Comparison of ENCODE assay signal across 22 cellular contexts in the genomic region with DNA sequence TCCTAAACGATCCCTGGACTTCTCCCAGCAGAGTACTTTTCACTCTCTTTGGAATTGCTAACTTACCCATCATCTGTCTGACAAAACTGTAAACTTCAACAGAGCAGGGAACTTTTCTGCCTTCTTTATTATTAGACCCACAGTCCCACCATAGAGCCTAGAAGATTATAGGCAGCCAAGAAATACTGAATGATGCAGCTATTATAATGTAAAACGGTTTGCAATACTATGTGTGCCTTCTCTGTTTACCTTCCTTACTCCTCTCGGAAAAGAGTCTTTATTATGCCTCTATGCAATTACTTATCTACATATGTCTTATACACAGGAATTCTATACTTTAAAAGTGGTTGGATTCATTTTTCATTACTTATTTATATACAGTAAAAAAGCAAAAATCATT. TPM values are rescaled to one million over a fixed set of nuclear protein-coding genes. Genes with fewer than 3 reads are reported as not detected.
DNase-seq lines count a peak whose midpoint lies in the region; ATAC-seq, FAIRE-seq and TF ChIP-seq lines count a peak whose summit lies in the region.
"Had no signal": no experiment of that assay in that cellular context is flagged by ENCODE, and none has a peak within 500 bp of the region (broad histone marks: within the 10 kb centered on the region; RNA-seq: fewer than 3 reads in every experiment).

No MANE protein-coding gene starts in this region.

- H2AFZ ChIP-seq in GM23338 (no peak overlapping the region), GM12878 (ENCODE audit: control insufficient read depth, low read depth, low read length) (no peak overlapping the region)

- no peaks in the 10 kb centered on the region for H3K36me3 ChIP-seq in GM23338 (ENCODE audit: insufficient read depth)
- peaks cover 4% of the 10 kb centered on the region; the same call in 1 of the 2 replicates for H3K36me3 ChIP-seq in HUES6 (ENCODE audit: control insufficient read depth, insufficient read depth, low read length)
- peaks cover 0 to 2% of the 10 kb centered on the region in 2 experiments; a peak in 1 of 4 replicates for H3K36me3 ChIP-seq in GM12878 (ENCODE audit: control insufficient read depth in 2 of 2, insufficient read depth in 2 of 2, low read length in 1 of 2)
- no peaks in the 10 kb centered on the region for H3K36me3 ChIP-seq in iPS DF 6.9 (ENCODE audit: control insufficient read depth, insufficient read depth, low read length)
- H3K36me3 ChIP-seq in pancreas = no peaks in the 10 kb centered on the region

- peak overlapping the region; percentile 19; the same call in 1 of the 3 replicates for H3K4me3 Mint-ChIP-seq in GM23338
- H3K4me3 Mint-ChIP-seq: B cell; CD4-positive, CD25-positive, alpha-beta regulatory T cell; CD8-positive, alpha-beta T cell; HFFc6 had no signal

- H3K27ac Mint-ChIP-seq in GM23338 = peak overlapping the region; percentile 84
- H3K27ac Mint-ChIP-seq: B cell; CD8-positive, alpha-beta T cell; HFFc6 had no signal

- H3K4me3 ChIP-seq in GM23338 (0 out of 2 replicates have a peak overlapping the region, but pooled peaks have one; percentile 6), HUES6 (ENCODE audit: low read depth, low read length) (no peak overlapping the region), GM12878 (no peak overlapping the region), iPS DF 6.9 (ENCODE audit: low read length) (no peak overlapping the region), pancreas (no peak overlapping the region)
- H3K4me3 ChIP-seq: BLaER1, HAP-1 had no signal

- H3K36me3 Mint-ChIP-seq in GM23338 (ENCODE audit: low read depth) = no peaks in the 10 kb centered on the region; the same call in 2 of the 3 replicates

- no peaks in the 10 kb centered on the region for H4K20me1 ChIP-seq in GM23338 (replicated peaks; ENCODE audit: insufficient read depth)
- no peaks in the 10 kb centered on the region for H4K20me1 ChIP-seq in GM12878 (ENCODE audit: control insufficient read depth, insufficient read depth)
- H4K20me1 ChIP-seq: BLaER1 had no signal

- no peak for TF ChIP-seq RAD21 in GM12878 (IDR thresholded peaks at IDR 0.05; ENCODE audit: insufficient read depth, low read depth, low read length)

- H3K9ac ChIP-seq in HUES6 (ENCODE audit: low read length) (no peak overlapping the region), GM12878 (ENCODE audit: control insufficient read depth, insufficient read depth, low read length) (no peak overlapping the region)
- H3K9ac ChIP-seq: BLaER1 had no signal

- no peaks in the 10 kb centered on the region for H3K9me2 ChIP-seq in GM23338 (ENCODE audit: insufficient read depth)

- peaks cover 2% of the 10 kb centered on the region for H3K27me3 Mint-ChIP-seq in GM23338 (ENCODE audit: insufficient read depth, low read depth, poor library complexity)
- H3K27me3 Mint-ChIP-seq: B cell; CD4-positive, CD25-positive, alpha-beta regulatory T cell had no signal

- no peak for FAIRE-seq in GM12878 (lab: Jason Lieb, UNC)
- no peak for FAIRE-seq in pancreas (lab: Jason Lieb, UNC)
- FAIRE-seq: A204.1, GM12891 had no signal

- TSS peak; percentile 6 for BruUV-seq in GM12878 (replicated peaks; lab: Mats Ljungman, UMichigan)

- H3K9me3 ChIP-seq in HUES6 (ENCODE audit: control insufficient read depth, insufficient read depth, low read depth, low read length) = no peaks in the 10 kb centered on the region
- H3K9me3 ChIP-seq in GM12878 (replicated peaks; ENCODE audit: control insufficient read depth, insufficient read depth, low read length) = no peaks in the 10 kb centered on the region
- H3K9me3 ChIP-seq in iPS DF 6.9 (ENCODE audit: control insufficient read depth, insufficient read depth, low read length) = no peaks in the 10 kb centered on the region
- H3K9me3 ChIP-seq in pancreas = no peaks in the 10 kb centered on the region
- H3K9me3 ChIP-seq: BLaER1, Caco-2, HAP-1 had no signal

- 97% methylated on average over 3 of the region's 3 CpGs for WGBS in GM12878 (ENCODE audit: insufficient coverage, insufficient replicate concordance, low lambda C conversion rate, missing lambda C conversion rate)
- no CpG with 5 or more reads among the region's 3 CpGs for WGBS in iPS DF 6.9 (ENCODE audit: insufficient coverage, insufficient read length)
- 84 to 85% methylated on average over 3 of the region's 3 CpGs for WGBS in pancreas, 2 donors

- TF ChIP-seq CTCF in GM23338 (conservative IDR thresholded peaks at IDR 0.05; ENCODE audit: low read depth in 2 of 2) = no peak
- no peak for TF ChIP-seq CTCF in GM12878 (IDR thresholded peaks at IDR 0.05 in 2 of 3, conservative IDR thresholded peaks at IDR 0.05 in 1 of 3; ENCODE audit: control insufficient read depth in 2 of 3, extremely low read depth in 1 of 3, insufficient read depth in 1 of 3, low read depth in 3 of 3, low read length in 3 of 3)
- no peak for TF ChIP-seq CTCF in pancreas (IDR thresholded peaks at IDR 0.05)

- intact Hi-C loops in GM12878 (cut with micrococcal nuclease; ENCODE audit: unreplicated experiment) = loop anchor here (10.0 kb wide), 1 partner anchor 227 kb away; no protein-coding TSS in a partner anchor
- intact Hi-C loops in pancreas (cut with DNase I) = no loop called here

- DNase-seq in GM23338 (ENCODE audit: low spot score) (no peak), GM12878 (ENCODE audit: low read depth, low spot score) (no peak), iPS DF 6.9 (ENCODE audit: low read depth, low spot score) (no peak), DMS79 treated with DMSO at 0.1 percent for 48 hours (lab: John Stamatoyannopoulos, UW) (no peak), pancreas (no peak)
- DNase-seq: CD4-positive, CD25-positive, alpha-beta regulatory T cell; CD8-positive, alpha-beta T cell; DMS153; EL; GDM1; HFFc6 had no signal

- H3K27me3 ChIP-seq in GM23338 (ENCODE audit: insufficient read depth) = no peaks in the 10 kb centered on the region
- H3K27me3 ChIP-seq in HUES6 (ENCODE audit: control insufficient read depth, insufficient read depth, low read length) = no peaks in the 10 kb centered on the region
- no peaks in the 10 kb centered on the region for H3K27me3 ChIP-seq in GM12878 (replicated peaks in 1 of 2; ENCODE audit: control insufficient read depth in 2 of 2, insufficient read depth in 2 of 2, low read length in 1 of 2)
- no peaks in the 10 kb centered on the region for H3K27me3 ChIP-seq in iPS DF 6.9 (ENCODE audit: control insufficient read depth, insufficient read depth, low read length)
- H3K27me3 ChIP-seq in pancreas = no peaks in the 10 kb centered on the region
- H3K27me3 ChIP-seq: BLaER1 had no signal

- H3K27ac ChIP-seq in GM23338 (ENCODE audit: low read depth) = peak overlapping the region; percentile 35
- 0 out of 2 replicates have a peak overlapping the region, but pooled peaks have one; percentile 1 for H3K27ac ChIP-seq in HUES6 (ENCODE audit: low read depth, low read length)
- H3K27ac ChIP-seq in GM12878 (ENCODE audit: control insufficient read depth, insufficient read depth) = no peak overlapping the region
- H3K27ac ChIP-seq in iPS DF 6.9 (ENCODE audit: low read length) = peak overlapping the region; percentile 64
- H3K27ac ChIP-seq in pancreas = no peak overlapping the region
- H3K27ac ChIP-seq: 22Rv1, BLaER1, C4-2B had no signal

- H3K4me1 ChIP-seq in GM23338 (ENCODE audit: insufficient read depth) (peaks cover 46% of the 10 kb centered on the region), HUES6 (ENCODE audit: control insufficient read depth, insufficient read depth, low read length) (peaks cover 37% of the 10 kb centered on the region), GM12878 (ENCODE audit: control insufficient read depth, insufficient read depth, low read length) (peaks cover 13% of the 10 kb centered on the region), iPS DF 6.9 (ENCODE audit: control insufficient read depth, insufficient read depth, low read length) (peaks cover 3% of the 10 kb centered on the region; the same call in 1 of the 2 replicates), pancreas (peaks cover 0 to 11% (median 6%) of the 10 kb centered on the region in 3 donors)

- H3K4me1 Mint-ChIP-seq in GM23338 = peaks cover 44% of the 10 kb centered on the region

- TF ChIP-seq POLR2A in GM12878 (IDR thresholded peaks at IDR 0.05; ENCODE audit: low read depth, low read length) = no peak

- RAD21 ChIA-PET in GM12878 (lab: Charles Lee; ENCODE audit: unreplicated experiment) = interaction anchor here (1.6 kb wide), 1 partner anchor 39 kb away, joined by 5 read pairs; no protein-coding TSS in a partner anchor

- H3K4me2 ChIP-seq in GM23338 (peak overlapping the region; percentile 36), GM12878 (ENCODE audit: control insufficient read depth, insufficient read depth) (no peak overlapping the region)
- H3K4me2 ChIP-seq: BLaER1 had no signal

- in situ Hi-C loops in GM12878 (cut with MboI) = no loop called here

- POLR2A ChIA-PET in GM12878 (lab: Charles Lee) = no interaction called here

- no peak for TF ChIP-seq EP300 in GM12878 (IDR thresholded peaks at IDR 0.05; ENCODE audit: borderline replicate concordance in 1 of 2, control insufficient read depth in 1 of 2, low read depth in 2 of 2, low read length in 2 of 2)

- peak; percentile 55 for ATAC-seq in GM23338
- no peak for ATAC-seq in GM12878
- ATAC-seq in GM18517 (IDR thresholded peaks at IDR 0.05; ENCODE audit: unreplicated experiment) = no peak
- no peak for ATAC-seq in pancreas
- ATAC-seq in HG02798 (IDR thresholded peaks at IDR 0.05; ENCODE audit: poor library complexity, unreplicated experiment) = no peak
- ATAC-seq: CD8-positive, alpha-beta T cell had no signal

- no peaks in the 10 kb centered on the region for H3K9me3 Mint-ChIP-seq in GM23338
- H3K9me3 Mint-ChIP-seq: CD4-positive, CD25-positive, alpha-beta regulatory T cell; CD8-positive, alpha-beta T cell; HFFc6 had no signal

- CTCF ChIA-PET in GM12878 (lab: Yijun Ruan, JAX) = interaction anchor here (1.2 to 3.5 kb wide), 4 partner anchors 9 to 147 kb away, joined by 4 to 19 read pairs (median 8); no protein-coding TSS in a partner anchor

- SMC1A ChIA-PET in GM12878 (lab: Charles Lee; ENCODE audit: uncharacterized antibody, unreplicated experiment) = interaction anchor here (1.0 to 3.2 kb wide), 4 partner anchors 8 to 146 kb away, joined by 3 to 15 read pairs (median 3); no protein-coding TSS in a partner anchor

- H3K79me2 ChIP-seq in GM23338 (replicated peaks; ENCODE audit: insufficient read depth) = no peaks in the 10 kb centered on the region
- no peaks in the 10 kb centered on the region for H3K79me2 ChIP-seq in GM12878 (ENCODE audit: control insufficient read depth, insufficient read depth, low read length)

- peaks cover 6% of the 10 kb centered on the region; the same call in 1 of the 2 replicates for H3F3A ChIP-seq in GM23338 (replicated peaks; ENCODE audit: low read depth)

RNA-seq across cellular contexts. Expression of gene SHQ1, which starts 36.0 kb away (rescaled TPM):
- 28.7 and 33.4 TPM in 2 replicates for total RNA-seq in GM23338 (2014; rRNA removed; shearing (Covaris generic))
- polyA plus RNA-seq in GM23338 (2016; fragmentation: Nextera tagmentation; extraction: Ambion mirVana) (18.3 and 20.0 TPM in 2 replicates), GM12878 (2011; rRNA removed) (23.0 and 28.9 TPM in 2 replicates), GM12878 (2014; fragmentation: Illumina TruSeq; extraction: Trizol) (22.8 and 23.6 TPM in 2 replicates), GM12878 (2014; fragmentation: Nextera tagmentation; extraction: Ambion mirVana) (10 to 100 TPM; 12.6 to 12.8 TPM), GM12878 (2014; rRNA removed) (18.1 and 20.2 TPM in 2 replicates), GM12878 (2016; fragmentation: Nextera tagmentation; extraction: Ambion mirVana) (10 to 100 TPM; 46.0 to 51.7 TPM), pancreas (1 to 10 TPM; 4.1 to 7.1 TPM)
- total RNA-seq in GM12878 (2013; cell fraction: nucleolus; rRNA removed) = 75.1 and 83.6 TPM in 2 replicates
- total RNA-seq in GM12878 (2014; rRNA removed) (25.9 and 28.1 TPM in 2 replicates), GM12878 (2014; rRNA removed; fragmentation: Illumina TruSeq; extraction: Trizol) (23.5 and 25.9 TPM in 2 replicates), GM12878 (2021) (30.3 and 34.2 TPM in 2 replicates), pancreas (10 to 100 TPM in 2 of 6 donors, 1 to 10 TPM in 4; 5.5 to 13.4 (median 8.9) TPM)
- polyA plus RNA-seq in GM12878 (2011; ENCODE audit: low read depth) = 11.7 TPM
- 12.8 and 13.5 TPM in 2 replicates for polyA plus RNA-seq in GM12878 (2011; cell fraction: cytosol; rRNA removed)
- 10.1 and 14.0 TPM in 2 replicates for polyA plus RNA-seq in GM12878 (2011; cell fraction: nucleus; rRNA removed)
- polyA plus RNA-seq in GM12878 (2012) = 14.4 and 15.3 TPM in 2 replicates
- 15.8 and 20.3 TPM in 2 replicates for polyA minus RNA-seq in GM12878 (2011; rRNA and poly(A)+ RNA removed)
- 7.5 and 9.4 TPM in 2 replicates for polyA minus RNA-seq in GM12878 (2011; cell fraction: cytosol; rRNA and poly(A)+ RNA removed)
- polyA minus RNA-seq in GM12878 (2011; cell fraction: nucleus; rRNA and poly(A)+ RNA removed) = 33.1 and 66.4 TPM in 2 replicates

Comparison
In these comparisons a context has a peak if more than half of its experiments do, and no peak if none do; other contexts are left out.
1. H3K27ac ChIP-seq: peak in GM23338 (single experiment), HUES6 (single experiment) and iPS DF 6.9 (single experiment); none in GM12878 (single experiment) and pancreas (0 of 4).